Comparison of ENCODE assay signal across 12 cellular contexts in genomic region chr18:6370410-6370809, GRCh38. TPM values are rescaled to one million over a fixed set of nuclear protein-coding genes. Genes with fewer than 3 reads are reported as not detected.
DNase-seq lines count a peak whose midpoint lies in the region; ATAC-seq, FAIRE-seq and TF ChIP-seq lines count a peak whose summit lies in the region.
"Had no signal": no experiment of that assay in that cellular context is flagged by ENCODE, and none has a peak within 500 bp of the region (broad histone marks: within the 10 kb centered on the region; RNA-seq: fewer than 3 reads in every experiment).

No MANE protein-coding gene starts in this region.

- peak overlapping the region; percentile 61 for H3K9ac ChIP-seq in HepG2 (ENCODE audit: insufficient read depth, low read depth, low read length)

- peaks cover 8% of the 10 kb centered on the region for H3K9me3 Mint-ChIP-seq in mesothelial cell of epicardium

- no peak for TF ChIP-seq EP300 in HepG2 (IDR thresholded peaks at IDR 0.05; ENCODE audit: low read depth in 2 of 2, low read length in 2 of 2)
- TF ChIP-seq EP300 in HepG2 (CRISPR knock-in tag; IDR thresholded peaks at IDR 0.05; ENCODE audit: borderline replicate concordance) = no peak

- 9% methylated on average over 4 of the region's 8 CpGs for WGBS in HepG2 (ENCODE audit: low lambda C conversion rate)
- 8 to 11% methylated on average over 8 of the region's 8 CpGs for WGBS in aorta, 2 donors

- H3K27me3 ChIP-seq in HepG2 (ENCODE audit: control insufficient read depth in 1 of 2, insufficient read depth in 2 of 2, low read length in 2 of 2) = no peaks in the 10 kb centered on the region
- H3K27me3 ChIP-seq in aorta (ENCODE audit: control insufficient read depth in 1 of 2, insufficient read depth in 2 of 2, low read length in 1 of 2) = peaks cover 0 to 2% of the 10 kb centered on the region in 2 donors
- H3K27me3 ChIP-seq: ovary had no signal

- H3K36me3 ChIP-seq in HepG2 (replicated peaks in 1 of 2; ENCODE audit: control insufficient read depth in 1 of 2, insufficient read depth in 2 of 2, low read length in 2 of 2) (no peaks in the 10 kb centered on the region), aorta (ENCODE audit: control insufficient read depth in 1 of 2, insufficient read depth in 2 of 2, low read length in 1 of 2) (no peaks in the 10 kb centered on the region)
- H3K36me3 ChIP-seq: HAP-1, ovary had no signal

- H3K4me3 ChIP-seq in HepG2 (replicated peaks in 1 of 3; ENCODE audit: insufficient read depth in 1 of 3, low read depth in 2 of 3, low read length in 3 of 3) (peak overlapping the region; percentile 39 to 68 (median 53)), aorta (ENCODE audit: low read length in 2 of 2) (no peak overlapping the region)
- H3K4me3 ChIP-seq: HAP-1, ovary had no signal

- H3K4me2 ChIP-seq in HepG2 (ENCODE audit: low read depth, low read length) = peak overlapping the region; percentile 85

- no peak for FAIRE-seq in HepG2 (lab: Jason Lieb, UNC)

- H3K4me1 Mint-ChIP-seq in mesothelial cell of epicardium = peaks cover 14% of the 10 kb centered on the region

- H4K20me1 ChIP-seq in HepG2 (ENCODE audit: insufficient read depth, low read length) = no peaks in the 10 kb centered on the region

- intact Hi-C loops in HepG2 (cut with micrococcal nuclease; ENCODE audit: unreplicated experiment) = loop anchor here (2.0 to 5.0 kb wide), 3 partner anchors 36 to 112 kb away; partner anchors contain the start of gene L3MBTL4
- intact Hi-C loops in aorta (cut with DNase I) = no loop called here

- ATAC-seq in HepG2 (peak; percentile 73), aorta (ENCODE audit: low FRiP score) (no peak), omental fat pad (ENCODE audit: low FRiP score) (no peak)

- no peak for TF ChIP-seq POLR2A in HepG2 (IDR thresholded peaks at IDR 0.05; ENCODE audit: insufficient read depth in 1 of 2, low read depth in 2 of 2, low read length in 2 of 2)

- in situ Hi-C loops in HepG2 (cut with HindIII; ENCODE audit: extremely low pct_ligation_motif_present, low pct_unique_long_range_greater_than_20kb) = no loop called here

- no peak overlapping the region for H2AFZ ChIP-seq in HepG2 (ENCODE audit: low read length)

- H3K4me3 Mint-ChIP-seq in mesothelial cell of epicardium = no peak overlapping the region

- no peaks in the 10 kb centered on the region for H3K27me3 Mint-ChIP-seq in mesothelial cell of epicardium (ENCODE audit: low read depth)

- peak overlapping the region; percentile 78 for H3K27ac ChIP-seq in HepG2 (ENCODE audit: extremely low read length, insufficient read depth, low read length)
- no peak overlapping the region for H3K27ac ChIP-seq in aorta (ENCODE audit: low read depth in 1 of 2, low read length in 2 of 2)
- H3K27ac ChIP-seq: ovary had no signal

- peaks cover 95% of the 10 kb centered on the region for H3K4me1 ChIP-seq in HepG2 (ENCODE audit: insufficient read depth, low read length)
- no peaks in the 10 kb centered on the region for H3K4me1 ChIP-seq in aorta (ENCODE audit: control insufficient read depth in 1 of 2, insufficient read depth in 2 of 2, low read length in 2 of 2)
- H3K4me1 ChIP-seq: HAP-1 had no signal

- H3K9me3 ChIP-seq in HepG2 (ENCODE audit: low read length) = no peaks in the 10 kb centered on the region
- peaks cover 3% of the 10 kb centered on the region for H3K9me3 ChIP-seq in aorta (ENCODE audit: control insufficient read depth, low read length)
- H3K9me3 ChIP-seq: HAP-1, ovary had no signal

- POLR2A ChIA-PET in HepG2 (lab: Yijun Ruan, JAX) = interaction anchor here (1.0 to 1.4 kb wide), 2 partner anchors 12 to 36 kb away, joined by 3 read pairs; no protein-coding TSS in a partner anchor

- H3K36me3 Mint-ChIP-seq in mesothelial cell of epicardium = no peaks in the 10 kb centered on the region

- TF ChIP-seq CTCF in HepG2 (CRISPR knock-in tag; IDR thresholded peaks at IDR 0.05) = 0 out of 2 replicates have a peak, but pooled peaks have one; percentile 12
- TF ChIP-seq CTCF in mesothelial cell of epicardium (IDR thresholded peaks at IDR 0.05; ENCODE audit: unreplicated experiment) = no peak
- no peak for TF ChIP-seq CTCF in omental fat pad (IDR thresholded peaks at IDR 0.05)

- CTCF ChIA-PET in HepG2 (lab: Yijun Ruan, JAX; ENCODE audit: low intra/inter-chr PET ratio, low total read pairs) = no interaction called here

- BruUV-seq in HepG2 (replicated peaks; lab: Mats Ljungman, UMichigan) = no TSS peak

- H3K79me2 ChIP-seq in HepG2 (ENCODE audit: insufficient read depth, low read length) = peaks cover 57% of the 10 kb centered on the region

- DNase-seq in COR-L47 (lab: John Stamatoyannopoulos, UW) = peak; percentile 41
- DNase-seq in NCI-H1092 (lab: John Stamatoyannopoulos, UW) = peak; percentile 28
- DNase-seq in NCI-H69 (lab: John Stamatoyannopoulos, UW) = peak; percentile 97
- peak; percentile 37 for DNase-seq in HepG2 (ENCODE audit: low spot score)
- DNase-seq in mesothelial cell of epicardium (ENCODE audit: low spot score in 2 of 2, unreplicated experiment in 2 of 2) = no peak
- no peak for DNase-seq in aorta
- no peak for DNase-seq in omental fat pad (ENCODE audit: low spot score)
- no peak for DNase-seq in NCI-H2227 treated with DMSO at 0.1 percent for 48 hours (lab: John Stamatoyannopoulos, UW)
- DNase-seq: activated T-cell treated with anti-CD3 and anti-CD28 coated beads, Interleukin-2, amount 50 U/mL, for 48 hours; islet precursor cell had no signal

- TF ChIP-seq RAD21 in HepG2 (CRISPR knock-in tag; IDR thresholded peaks at IDR 0.05) = no peak

- H3K27ac Mint-ChIP-seq in mesothelial cell of epicardium = no peak overlapping the region

TF ChIP-seq in HepG2, 621 proteins besides CTCF, POLR2A, EP300 and RAD21 (continues in another document):
- TF ChIP-seq ZNF883 (CRISPR knock-in tag; IDR thresholded peaks at IDR 0.05; ENCODE audit: not compliant biosample characterization) = no peak
- no peak for TF ChIP-seq ZNF546 (CRISPR knock-in tag; conservative IDR thresholded peaks at IDR 0.05)
- no peak for TF ChIP-seq ZBTB38 (CRISPR knock-in tag; IDR thresholded peaks at IDR 0.05)
- no peak for TF ChIP-seq PRPF4 (IDR thresholded peaks at IDR 0.05; ENCODE audit: low read depth, low read length, poor library complexity, severe bottlenecking)
- no peak for TF ChIP-seq ZMAT3 (CRISPR knock-in tag; conservative IDR thresholded peaks at IDR 0.05)
- no peak for TF ChIP-seq ZNF574 (CRISPR knock-in tag; IDR thresholded peaks at IDR 0.05)
- no peak for TF ChIP-seq RELA (CRISPR knock-in tag; IDR thresholded peaks at IDR 0.05)
- TF ChIP-seq ZKSCAN8 (CRISPR knock-in tag; IDR thresholded peaks at IDR 0.05; ENCODE audit: borderline replicate concordance) = no peak
- TF ChIP-seq GATAD2A (CRISPR knock-in tag; IDR thresholded peaks at IDR 0.05) = no peak
- TF ChIP-seq ARNT (IDR thresholded peaks at IDR 0.05) = no peak
- TF ChIP-seq ZNF652 (CRISPR knock-in tag; IDR thresholded peaks at IDR 0.05; ENCODE audit: borderline replicate concordance, low read depth) = no peak
- no peak for TF ChIP-seq MYNN (CRISPR knock-in tag; IDR thresholded peaks at IDR 0.05; ENCODE audit: low read depth)
- TF ChIP-seq MATR3 (CRISPR knock-in tag; IDR thresholded peaks at IDR 0.05) = no peak

RNA-seq across cellular contexts. Expression of gene L3MBTL4, which starts 44.3 kb away (rescaled TPM):
- 12.8 and 13.3 TPM in 2 replicates for total RNA-seq in HepG2 (2016; rRNA removed; fragmentation: Illumina TruSeq; extraction: Trizol)
- total RNA-seq in HepG2 (2016; cell fraction: cytosol; rRNA removed; fragmentation: Illumina TruSeq; extraction: Trizol; ENCODE audit: low read depth) = 25.3 and 29.3 TPM in 2 replicates
- 11.6 and 12.3 TPM in 2 replicates for total RNA-seq in HepG2 (2016; cell fraction: insoluble cytoplasmic fraction; rRNA removed; fragmentation: Illumina TruSeq; extraction: Trizol)
- total RNA-seq in HepG2 (2016; cell fraction: membrane; rRNA removed; fragmentation: Illumina TruSeq; extraction: Trizol) = 18.9 and 22.5 TPM in 2 replicates
- 23.9 and 26.7 TPM in 2 replicates for total RNA-seq in HepG2 (2016; cell fraction: nucleus; rRNA removed; fragmentation: Illumina TruSeq; extraction: Trizol)
- 10.8 and 13.6 TPM in 2 replicates for polyA plus RNA-seq in HepG2 (2011; rRNA removed)
- polyA plus RNA-seq in HepG2 (2011; cell fraction: cytosol; rRNA removed) = 7.7 and 12.3 TPM in 2 replicates
- 16.7 and 22.6 TPM in 2 replicates for polyA plus RNA-seq in HepG2 (2011; cell fraction: nucleus; rRNA removed)
- polyA plus RNA-seq in HepG2 (2012) = 17.6 and 21.8 TPM in 2 replicates
- 1.4 and 1.5 TPM in 2 replicates for polyA plus RNA-seq in HepG2 (2016; cell fraction: cytosol; fragmentation: Illumina TruSeq; extraction: Trizol; ENCODE audit: low read depth)
- polyA plus RNA-seq in HepG2 (2016; cell fraction: insoluble cytoplasmic fraction; fragmentation: Illumina TruSeq; extraction: Trizol; ENCODE audit: low read depth) = 9.6 and 10.1 TPM in 2 replicates
- polyA plus RNA-seq in HepG2 (2016; cell fraction: membrane; fragmentation: Illumina TruSeq; extraction: Trizol; ENCODE audit: low read depth) = 3.7 TPM in 2 replicates
- 9.3 and 9.7 TPM in 2 replicates for polyA plus RNA-seq in HepG2 (2016; cell fraction: nucleus; fragmentation: Illumina TruSeq; extraction: Trizol; ENCODE audit: insufficient read depth, low read depth)
- 24.0 TPM in 1 of 2 replicates, not detected in the other for polyA minus RNA-seq in HepG2 (2011; rRNA and poly(A)+ RNA removed; ENCODE audit: low replicate concordance)
- 13.0 and 15.2 TPM in 2 replicates for polyA minus RNA-seq in HepG2 (2011; cell fraction: cytosol; rRNA and poly(A)+ RNA removed)
- 98.6 and 130 TPM in 2 replicates for polyA minus RNA-seq in HepG2 (2011; cell fraction: nucleus; rRNA and poly(A)+ RNA removed)
- total RNA-seq in mesothelial cell of epicardium = 15.9 to 18.5 TPM (median 17.5 TPM) in 3 replicates
- 1 to 10 TPM; 2.8 to 4.2 TPM for total RNA-seq in aorta
- 1 to 10 TPM in 1 of 2 donors, under 1 TPM in 1; 0.26 to 1.3 TPM for polyA plus RNA-seq in aorta
- 10 to 100 TPM in 1 of 4 donors, 1 to 10 TPM in 3; 7.2 to 14.8 (median 8.3) TPM for total RNA-seq in omental fat pad

Comparison
In these comparisons a context has a peak if more than half of its experiments do, and no peak if none do; other contexts are left out.
1. DNase-seq: peak in COR-L47 (single experiment), NCI-H1092 (single experiment), NCI-H69 (single experiment) and HepG2 (single experiment); none in mesothelial cell of epicardium (0 of 2), aorta (0 of 2), omental fat pad (single experiment) and NCI-H2227 treated with DMSO at 0.1 percent for 48 hours (single experiment).
2. H3K4me3 ChIP-seq: peak in HepG2 (3 of 3); none in aorta (0 of 2).